15 cellular contexts compared by ENCODE assay signal in the genomic region with DNA sequence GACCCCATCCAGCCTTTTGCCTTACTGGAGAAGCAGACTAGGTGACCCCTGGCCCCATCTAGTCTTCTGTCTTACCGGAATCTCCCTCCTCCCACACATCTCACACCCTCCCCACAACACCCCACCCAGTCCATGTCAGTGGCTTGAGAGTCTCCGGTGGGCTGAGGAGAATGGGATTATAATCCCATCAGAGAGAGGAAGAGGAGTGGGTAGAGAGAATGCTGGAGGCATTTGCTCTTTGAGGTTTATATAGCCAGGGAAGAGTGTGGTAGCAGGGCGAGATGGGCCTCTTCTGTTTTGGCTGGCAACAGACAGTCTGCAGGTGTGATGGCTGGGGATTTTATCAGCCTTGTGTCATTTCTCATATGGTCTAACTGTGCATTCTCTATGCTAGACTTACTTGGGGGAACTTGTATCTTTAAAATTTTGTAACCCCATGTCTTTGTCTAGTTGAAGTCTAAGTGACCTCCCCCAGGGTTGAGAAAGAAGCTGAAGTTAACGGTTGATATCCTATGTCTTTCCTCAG. TPM values are rescaled to one million over a fixed set of nuclear protein-coding genes. Genes with fewer than 3 reads are reported as not detected.
DNase-seq lines count a peak whose midpoint lies in the region; ATAC-seq and FAIRE-seq lines count a peak whose summit lies in the region.
"Had no signal": no experiment of that assay in that cellular context is flagged by ENCODE, and none has a peak within 500 bp of the region (broad histone marks: within the 10 kb centered on the region; RNA-seq: fewer than 3 reads in every experiment).

No MANE protein-coding gene starts in this region.

- H3K36me3 Mint-ChIP-seq in T-helper 2 cell treated with Interferon-gamma antibody and Interleukin-4, amounts not matched to agents 5 μg/mL and 100 μg/mL, for 36 hours (ENCODE audit: low read depth) = peaks cover 22% of the 10 kb centered on the region
- peaks cover 0 to 1% of the 10 kb centered on the region in 2 donors for H3K36me3 Mint-ChIP-seq in stimulated activated naive B cell treated with anti-CD40 and anti-IgM and Interleukin-4, amounts not matched to agents 10 μg/mL and 1 μg/mL and 100 μg/mL, for 72 hours

- no peaks in the 10 kb centered on the region for H3K27me3 Mint-ChIP-seq in T-helper 2 cell treated with Interferon-gamma antibody and Interleukin-4, amounts not matched to agents 5 μg/mL and 100 μg/mL, for 36 hours (ENCODE audit: low read depth)
- H3K27me3 Mint-ChIP-seq in stimulated activated naive B cell treated with anti-CD40 and anti-IgM and Interleukin-4, amounts not matched to agents 10 μg/mL and 1 μg/mL and 100 μg/mL, for 72 hours = peaks cover 23 to 29% of the 10 kb centered on the region in 2 donors

- intact Hi-C loops in posterior vena cava (cut with DNase I) = loop anchor here in 1 of 2 donors (5.0 kb wide), 1 partner anchor 178 kb away; no protein-coding TSS in a partner anchor

- peak overlapping the region; percentile 62 for H3K27ac Mint-ChIP-seq in T-helper 2 cell treated with Interferon-gamma antibody and Interleukin-4, amounts not matched to agents 5 μg/mL and 100 μg/mL, for 36 hours
- peak overlapping the region; percentile 86 for H3K27ac Mint-ChIP-seq in stimulated activated naive B cell treated with anti-CD40 and anti-IgM and Interleukin-4, amounts not matched to agents 10 μg/mL and 1 μg/mL and 100 μg/mL, for 72 hours

- no peak for FAIRE-seq in HTR-8/SVneo (lab: Jason Lieb, UNC)
- FAIRE-seq: G401.6, HepG2 had no signal

- H3K9me3 Mint-ChIP-seq in T-helper 2 cell treated with Interferon-gamma antibody and Interleukin-4, amounts not matched to agents 5 μg/mL and 100 μg/mL, for 36 hours = no peaks in the 10 kb centered on the region
- no peaks in the 10 kb centered on the region for H3K9me3 Mint-ChIP-seq in stimulated activated naive B cell treated with anti-CD40 and anti-IgM and Interleukin-4, amounts not matched to agents 10 μg/mL and 1 μg/mL and 100 μg/mL, for 72 hours

- H3K4me1 Mint-ChIP-seq in T-helper 2 cell treated with Interferon-gamma antibody and Interleukin-4, amounts not matched to agents 5 μg/mL and 100 μg/mL, for 36 hours (ENCODE audit: low read depth) = peaks cover 38% of the 10 kb centered on the region
- H3K4me1 Mint-ChIP-seq in stimulated activated naive B cell treated with anti-CD40 and anti-IgM and Interleukin-4, amounts not matched to agents 10 μg/mL and 1 μg/mL and 100 μg/mL, for 72 hours = peaks cover 45 to 62% of the 10 kb centered on the region in 2 donors

- no peak overlapping the region for H3K4me3 Mint-ChIP-seq in T-helper 2 cell treated with Interferon-gamma antibody and Interleukin-4, amounts not matched to agents 5 μg/mL and 100 μg/mL, for 36 hours
- peak overlapping the region; percentile 73 to 81 for H3K4me3 Mint-ChIP-seq in stimulated activated naive B cell treated with anti-CD40 and anti-IgM and Interleukin-4, amounts not matched to agents 10 μg/mL and 1 μg/mL and 100 μg/mL, for 72 hours

- ATAC-seq in HG02973 (IDR thresholded peaks at IDR 0.05; ENCODE audit: unreplicated experiment) = peak; percentile 36
- ATAC-seq in stimulated activated naive B cell treated with anti-CD40 and anti-IgM and Interleukin-4, amounts not matched to agents 10 μg/mL and 1 μg/mL and 100 μg/mL, for 72 hours (replicated peaks) = peak; percentile 60 to 61
- ATAC-seq: HepG2, lower lobe of right lung had no signal

- DNase-seq in T-helper 2 cell treated with Interferon-gamma antibody and Interleukin-4, amounts not matched to agents 5 μg/mL and 100 μg/mL, for 36 hours (ENCODE audit: low spot score) = no peak
- DNase-seq in T-helper 2 cell (no peak), SIG-M5 treated with dmso at 0.1 percent for 504 hours (lab: John Stamatoyannopoulos, UW; ENCODE audit: unreplicated experiment) (peak; percentile 92), HTR-8/SVneo (ENCODE audit: insufficient read length, low spot score) (no peak), RKO (ENCODE audit: low spot score) (no peak), posterior vena cava (ENCODE audit: low spot score) (no peak)
- peak; percentile 31 for DNase-seq in stimulated activated naive B cell treated with anti-CD40 and anti-IgM and Interleukin-4, amounts not matched to agents 10 μg/mL and 1 μg/mL and 100 μg/mL, for 72 hours
- DNase-seq: 8988T, foreskin fibroblast, lower lobe of right lung, NCI-H2171 treated with DMSO at 0.1 percent for 48 hours, sigmoid colon had no signal

RNA-seq across cellular contexts. Expression of a gene that starts 50.3 kb away (rescaled TPM):
- total RNA-seq in posterior vena cava = 1 to 10 TPM; 3.3 to 5.9 TPM
- total RNA-seq: HepG2 had no signal

Comparison
In these comparisons a context has a peak if more than half of its experiments do, and no peak if none do; other contexts are left out.
1. DNase-seq: peak in SIG-M5 treated with dmso at 0.1 percent for 504 hours (single experiment) and stimulated activated naive B cell treated with anti-CD40 and anti-IgM and Interleukin-4, amounts not matched to agents 10 μg/mL and 1 μg/mL and 100 μg/mL, for 72 hours (single experiment); none in T-helper 2 cell treated with Interferon-gamma antibody and Interleukin-4, amounts not matched to agents 5 μg/mL and 100 μg/mL, for 36 hours (single experiment), T-helper 2 cell (0 of 5), HTR-8/SVneo (single experiment), RKO (single experiment) and posterior vena cava (single experiment).